ENCODE assay signal across 26 cellular contexts in the genomic region with DNA sequence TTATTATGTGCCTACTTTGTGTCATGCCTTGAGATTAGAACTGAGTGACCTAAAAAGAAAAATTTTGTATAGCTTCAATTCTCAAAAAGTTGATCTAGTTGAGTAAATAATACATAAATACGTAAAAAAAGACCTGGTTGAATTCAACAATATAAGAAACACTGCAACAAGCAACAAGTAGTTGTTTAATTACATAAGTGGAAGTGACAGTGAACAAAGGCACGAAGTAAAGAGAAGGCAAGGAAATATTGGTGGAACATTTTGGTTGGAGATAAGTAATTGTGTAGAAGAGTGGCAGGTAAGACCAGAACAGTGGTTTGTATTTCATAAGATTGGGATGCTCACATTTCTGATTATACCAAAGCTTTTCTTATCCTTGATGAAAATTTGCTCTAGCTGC. TPM values are rescaled to one million over a fixed set of nuclear protein-coding genes. Genes with fewer than 3 reads are reported as not detected.
"Had no signal": no experiment of that assay in that cellular context is flagged by ENCODE, and none has a peak within 500 bp of the region (broad histone marks: within the 10 kb centered on the region; RNA-seq: fewer than 3 reads in every experiment).

No MANE protein-coding gene starts in this region.

- H3K36me3 Mint-ChIP-seq: memory B cell; natural killer cell; stimulated activated memory B cell treated with anti-CD40 and anti-IgM and Interleukin-4, amounts not matched to agents 10 μg/mL and 1 μg/mL and 100 μg/mL, for 72 hours; type B pancreatic cell had no signal

- H3K9me3 Mint-ChIP-seq: memory B cell; natural killer cell; stimulated activated memory B cell treated with anti-CD40 and anti-IgM and Interleukin-4, amounts not matched to agents 10 μg/mL and 1 μg/mL and 100 μg/mL, for 72 hours; type B pancreatic cell had no signal

- H3K36me3 ChIP-seq: esophagus muscularis mucosa, pancreas, right lobe of liver, tibial artery had no signal

- H3K4me1 Mint-ChIP-seq: memory B cell; stimulated activated memory B cell treated with anti-CD40 and anti-IgM and Interleukin-4, amounts not matched to agents 10 μg/mL and 1 μg/mL and 100 μg/mL, for 72 hours had no signal

- ATAC-seq: left lobe of liver; natural killer cell; pancreas; right lobe of liver; stimulated activated memory B cell treated with anti-CD40 and anti-IgM and Interleukin-4, amounts not matched to agents 10 μg/mL and 1 μg/mL and 100 μg/mL, for 72 hours; stimulated activated naive CD8-positive, alpha-beta T cell treated with anti-CD3 and anti-CD28 coated beads, Interleukin-15, Interleukin-2, amounts not matched to agents 100 U/mL and 50 U/mL, for 24 hours had no signal

- H3K4me3 Mint-ChIP-seq: memory B cell; natural killer cell; stimulated activated memory B cell treated with anti-CD40 and anti-IgM and Interleukin-4, amounts not matched to agents 10 μg/mL and 1 μg/mL and 100 μg/mL, for 72 hours; type B pancreatic cell had no signal

- DNase-seq: dorsolateral prefrontal cortex; effector CD4-positive, alpha-beta T cell; foreskin melanocyte; head of caudate nucleus; kidney; natural killer cell; occipital lobe; pancreas; right lobe of liver; stimulated activated CD4-positive, alpha-beta T cell treated with anti-CD3 and anti-CD28 coated beads, Interleukin-12 subunit alpha, Interleukin-12 subunit beta, amount 100 ng/mL, for 4 hours; stimulated activated CD4-positive, alpha-beta T cell treated with anti-CD3 and anti-CD28 coated beads, Interleukin-1b, Interleukin-23, amount 100 ng/mL, for 48 hours; stimulated activated CD4-positive, alpha-beta T cell treated with anti-CD3 and anti-CD28 coated beads, Interleukin-4, amount 100 ng/mL, for 24 hours; stimulated activated naive CD8-positive, alpha-beta T cell treated with anti-CD3 and anti-CD28 coated beads, Interleukin-15, Interleukin-2, amounts not matched to agents 100 U/mL and 50 U/mL, for 24 hours; substantia nigra; testis; tibial artery had no signal

- H3K27me3 Mint-ChIP-seq: memory B cell; stimulated activated memory B cell treated with anti-CD40 and anti-IgM and Interleukin-4, amounts not matched to agents 10 μg/mL and 1 μg/mL and 100 μg/mL, for 72 hours; type B pancreatic cell had no signal

- H3K27me3 ChIP-seq: dorsolateral prefrontal cortex, esophagus muscularis mucosa, pancreas, right lobe of liver, testis, tibial artery had no signal

- H3K4me1 ChIP-seq: right lobe of liver, testis, tibial artery had no signal

- H3K4me3 ChIP-seq: dorsolateral prefrontal cortex, esophagus muscularis mucosa, lung, pancreas, right lobe of liver, smooth muscle cell, testis, tibial artery had no signal

- H3K9me3 ChIP-seq: esophagus muscularis mucosa, pancreas, right lobe of liver, testis, tibial artery had no signal

- H3K27ac ChIP-seq: dorsolateral prefrontal cortex, esophagus muscularis mucosa, pancreas, right lobe of liver, testis, tibial artery had no signal

- H3K27ac Mint-ChIP-seq: memory B cell; natural killer cell; stimulated activated memory B cell treated with anti-CD40 and anti-IgM and Interleukin-4, amounts not matched to agents 10 μg/mL and 1 μg/mL and 100 μg/mL, for 72 hours; type B pancreatic cell had no signal

RNA-seq across cellular contexts. Expression of a gene that starts 8.2 kb away (rescaled TPM):
- total RNA-seq: left lobe of liver, mononuclear cell, natural killer cell, occipital lobe had no signal
- polyA plus RNA-seq: neural cell, urinary bladder had no signal
